9 cellular contexts compared by ENCODE assay signal in genomic region chr21:35529141-35529863, GRCh38.
DNase-seq lines count a peak whose midpoint lies in the region; ATAC-seq lines count a peak whose summit lies in the region.
"Had no signal": no experiment of that assay in that cellular context is flagged by ENCODE, and none has a peak within 500 bp of the region (broad histone marks: within the 10 kb centered on the region; RNA-seq: fewer than 3 reads in every experiment).

No MANE protein-coding gene starts in this region.

- ATAC-seq in GM19397 (IDR thresholded peaks at IDR 0.05; ENCODE audit: unreplicated experiment), result no peak

- H3K9me3 Mint-ChIP-seq in activated CD4-positive, alpha-beta T cell treated with anti-CD3 and anti-CD28 coated beads, Interleukin-2, amount 10 ng/mL, durations not matched to agents 7 days and 5 days, result peaks cover 4% of the 10 kb centered on the region

- H3K36me3 Mint-ChIP-seq in activated CD4-positive, alpha-beta T cell treated with anti-CD3 and anti-CD28 coated beads, Interleukin-2, amount 10 ng/mL, durations not matched to agents 7 days and 5 days (ENCODE audit: low read depth), result peaks cover 9% of the 10 kb centered on the region

- H3K4me3 Mint-ChIP-seq in activated CD4-positive, alpha-beta T cell treated with anti-CD3 and anti-CD28 coated beads, Interleukin-2, amount 10 ng/mL, durations not matched to agents 7 days and 5 days, result peak overlapping the region; percentile 70

- H3K27me3 ChIP-seq in effector memory CD4-positive, alpha-beta T cell (replicated peaks; ENCODE audit: control insufficient read depth, insufficient read depth, low read length, poor library complexity, severe bottlenecking), result no peaks in the 10 kb centered on the region
- H3K27me3 ChIP-seq in HAP-1 (ENCODE audit: low read depth), result no peaks in the 10 kb centered on the region

- no peaks in the 10 kb centered on the region for H3K27me3 Mint-ChIP-seq in activated CD4-positive, alpha-beta T cell treated with anti-CD3 and anti-CD28 coated beads, Interleukin-2, amount 10 ng/mL, durations not matched to agents 7 days and 5 days

- DNase-seq in activated CD4-positive, alpha-beta T cell treated with anti-CD3 and anti-CD28 coated beads, Interleukin-2, amount 10 ng/mL, durations not matched to agents 7 days and 5 days, result peak; percentile 44
- no peak for DNase-seq in activated CD4-positive, alpha-beta T cell treated with anti-CD3 and anti-CD28 coated beads for 48 hours
- DNase-seq in NCI-H2029 treated with DMSO at 0.1 percent for 48 hours (lab: John Stamatoyannopoulos, UW) (peak; percentile 23), pons (ENCODE audit: low spot score) (peak; percentile 19), T-helper 9 cell (no peak), HAP-1 (ENCODE audit: low spot score in 2 of 2) (no peak)
- no peak for DNase-seq in effector memory CD4-positive, alpha-beta T cell

- in situ Hi-C loops in HAP-1 (cut with MboI; ENCODE audit: low sequenced_read_pairs), result no loop called here

- no peaks in the 10 kb centered on the region for H3K9me3 ChIP-seq in effector memory CD4-positive, alpha-beta T cell (ENCODE audit: control insufficient read depth, low read length)
- no peaks in the 10 kb centered on the region; the same call in 1 of the 2 replicates for H3K9me3 ChIP-seq in HAP-1

- peaks cover 9% of the 10 kb centered on the region for H3K4me1 ChIP-seq in effector memory CD4-positive, alpha-beta T cell (ENCODE audit: control insufficient read depth, insufficient read depth, low read length, poor library complexity, severe bottlenecking)
- H3K4me1 ChIP-seq in HAP-1, result no peaks in the 10 kb centered on the region

- H3K27ac ChIP-seq in effector memory CD4-positive, alpha-beta T cell (ENCODE audit: insufficient read depth, low read length, poor library complexity, severe bottlenecking), result peak overlapping the region; percentile 63
- H3K27ac ChIP-seq: C4-2B had no signal

- H3K4me3 ChIP-seq in effector memory CD4-positive, alpha-beta T cell (ENCODE audit: insufficient read depth, low read depth, low read length, poor library complexity, severe bottlenecking), result peak overlapping the region; percentile 57
- no peak overlapping the region for H3K4me3 ChIP-seq in HAP-1

- CTCF ChIA-PET in activated CD4-positive, alpha-beta T cell treated with anti-CD3 and anti-CD28 coated beads, Interleukin-2, amount 10 ng/mL, durations not matched to agents 7 days and 5 days (lab: Charles Lee), result interaction anchor here (0.7 kb wide), 1 partner anchor 9 kb away, joined by 3 read pairs; no protein-coding TSS in a partner anchor

- H3K4me1 Mint-ChIP-seq in activated CD4-positive, alpha-beta T cell treated with anti-CD3 and anti-CD28 coated beads, Interleukin-2, amount 10 ng/mL, durations not matched to agents 7 days and 5 days, result peaks cover 45% of the 10 kb centered on the region

- H3K36me3 ChIP-seq in effector memory CD4-positive, alpha-beta T cell (ENCODE audit: control insufficient read depth, insufficient read depth, low read length), result no peaks in the 10 kb centered on the region
- no peaks in the 10 kb centered on the region for H3K36me3 ChIP-seq in HAP-1 (replicated peaks)

- H3K27ac Mint-ChIP-seq in activated CD4-positive, alpha-beta T cell treated with anti-CD3 and anti-CD28 coated beads, Interleukin-2, amount 10 ng/mL, durations not matched to agents 7 days and 5 days, result peak overlapping the region; percentile 93

- POLR2A ChIA-PET in activated CD4-positive, alpha-beta T cell treated with anti-CD3 and anti-CD28 coated beads, Interleukin-2, amount 10 ng/mL, durations not matched to agents 7 days and 5 days (lab: Charles Lee), result interaction anchor here (0.6 to 0.7 kb wide), 2 partner anchors 50 to 129 kb away, joined by 3 read pairs; no protein-coding TSS in a partner anchor

Comparison
In these comparisons a context has a peak if more than half of its experiments do, and no peak if none do; other contexts are left out.
1. DNase-seq: peak in activated CD4-positive, alpha-beta T cell treated with anti-CD3 and anti-CD28 coated beads, Interleukin-2, amount 10 ng/mL, durations not matched to agents 7 days and 5 days (single experiment), NCI-H2029 treated with DMSO at 0.1 percent for 48 hours (single experiment) and pons (single experiment); none in activated CD4-positive, alpha-beta T cell treated with anti-CD3 and anti-CD28 coated beads for 48 hours (single experiment), effector memory CD4-positive, alpha-beta T cell (0 of 3), T-helper 9 cell (single experiment) and HAP-1 (0 of 2).